In the genomic region with DNA sequence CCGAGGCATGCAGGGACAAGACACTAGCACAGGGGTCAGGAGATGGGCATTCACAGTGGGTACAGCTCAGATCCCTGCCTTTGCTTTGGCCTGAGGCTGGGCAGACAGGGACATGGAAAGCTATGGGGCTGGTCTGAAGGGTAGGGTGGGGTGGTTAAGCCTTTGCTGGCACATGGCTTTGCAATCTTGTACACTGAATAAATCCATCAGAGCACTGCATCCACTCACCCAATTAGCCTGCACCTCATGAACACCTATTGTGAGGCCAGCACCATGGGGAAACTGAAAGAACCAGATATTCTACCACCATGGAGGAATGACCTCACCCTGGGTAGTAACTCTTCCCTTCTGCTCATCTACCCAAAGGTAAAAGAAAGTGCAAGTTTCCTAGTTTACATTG, we compare ENCODE assay signal across 31 cellular contexts.
DNase-seq lines count a peak whose midpoint lies in the region; ATAC-seq and TF ChIP-seq lines count a peak whose summit lies in the region.
"Had no signal": no experiment of that assay in that cellular context is flagged by ENCODE, and none has a peak within 500 bp of the region (broad histone marks: within the 10 kb centered on the region; RNA-seq: fewer than 3 reads in every experiment).

No MANE protein-coding gene starts in this region.

- TF ChIP-seq CTCF in heart right ventricle (IDR thresholded peaks at IDR 0.05), result no peak
- no peak for TF ChIP-seq CTCF in epithelial cell of esophagus (IDR thresholded peaks at IDR 0.05; ENCODE audit: insufficient read depth, low read depth, low read length, missing control alignments)
- no peak for TF ChIP-seq CTCF in nephron (IDR thresholded peaks at IDR 0.05; ENCODE audit: unreplicated experiment in 3 of 3)
- TF ChIP-seq CTCF in testis (IDR thresholded peaks at IDR 0.05), result no peak
- no peak for TF ChIP-seq CTCF in WTC11 (IDR thresholded peaks at IDR 0.05)

- H3K4me3 Mint-ChIP-seq in nephron, result no peak overlapping the region
- no peak overlapping the region for H3K4me3 Mint-ChIP-seq in WTC11
- H3K4me3 Mint-ChIP-seq: activated naive CD8-positive, alpha-beta T cell treated with anti-CD3 and anti-CD28 coated beads for 36 hours; CD4-positive, alpha-beta memory T cell; effector memory CD8-positive, alpha-beta T cell; HFFc6; IgD-negative memory B cell; mesothelial cell of epicardium had no signal

- no peaks in the 10 kb centered on the region for H3K36me3 Mint-ChIP-seq in nephron (ENCODE audit: low read depth)
- H3K36me3 Mint-ChIP-seq in WTC11, result no peaks in the 10 kb centered on the region
- H3K36me3 Mint-ChIP-seq: activated naive CD8-positive, alpha-beta T cell treated with anti-CD3 and anti-CD28 coated beads for 36 hours; CD4-positive, alpha-beta memory T cell; mesothelial cell of epicardium had no signal

- H3K27me3 ChIP-seq in heart right ventricle (peaks cover 0 to 9% (median 0%) of the 10 kb centered on the region in 7 donors), testis (no peaks in the 10 kb centered on the region)
- H3K27me3 ChIP-seq: ascending aorta, sigmoid colon had no signal

- no peaks in the 10 kb centered on the region for H3K36me3 ChIP-seq in heart right ventricle
- H3K36me3 ChIP-seq in testis (ENCODE audit: low read depth, missing control alignments), result no peaks in the 10 kb centered on the region
- H3K36me3 ChIP-seq: ascending aorta, neutrophil, sigmoid colon had no signal

- TF ChIP-seq POLR2A in testis (IDR thresholded peaks at IDR 0.05), result no peak

- H3K4me1 Mint-ChIP-seq in nephron (peaks cover 31% of the 10 kb centered on the region), WTC11 (peaks cover 8% of the 10 kb centered on the region)

- 74% methylated on average over 1 of the region's 1 CpG for WGBS in heart right ventricle, 2 donors
- 92 to 93% methylated on average over 1 of the region's 1 CpG for WGBS in testis, 2 donors

- no peak for DNase-seq in heart right ventricle
- DNase-seq in Right ventricle myocardium superior, result no peak
- peak; percentile 83 for DNase-seq in epithelial cell of esophagus (ENCODE audit: low read depth)
- DNase-seq in testis, result no peak
- DNase-seq in NCI-H446 (lab: John Stamatoyannopoulos, UW), result no peak
- DNase-seq in WTC11 (ENCODE audit: low spot score), result no peak
- no peak for DNase-seq in stimulated activated CD4-positive, alpha-beta T cell treated with anti-CD3 and anti-CD28 coated beads, Interleukin-1b, Interleukin-23, amount 100 ng/mL, for 48 hours
- DNase-seq: activated CD4-positive, alpha-beta T cell treated with anti-CD3 and anti-CD28 coated beads, Interleukin-2, amount 50 U/mL, for 1 hour; activated CD4-positive, CD25-positive, alpha-beta regulatory T cell; activated effector memory CD4-positive, alpha-beta T cell treated with Interleukin-2 at 50 U/mL for 16 hours; activated naive CD8-positive, alpha-beta T cell treated with anti-CD3 and anti-CD28 coated beads for 36 hours; activated T-cell treated with anti-CD3 and anti-CD28 coated beads, Interleukin-2, amount 50 U/mL, for 1 hour; CD4-positive, alpha-beta memory T cell; central memory CD4-positive, alpha-beta T cell; cortex of kidney; effector memory CD8-positive, alpha-beta T cell; GOT3; HFFc6; NCI-H1048; NCI-H1694; NCI-H2171; NCI-H510A; stimulated activated CD4-positive, alpha-beta T cell treated with anti-CD3 and anti-CD28 coated beads, Interleukin-4, amount 100 ng/mL, for 24 hours had no signal

- ATAC-seq in heart right ventricle (no peak), Right ventricle myocardium superior (ENCODE audit: poor library complexity) (no peak), WTC11 (no peak)
- ATAC-seq: A549; effector memory CD8-positive, alpha-beta T cell had no signal

- POLR2A ChIA-PET in WTC11 (lab: Charles Lee), result no interaction called here

- H3K4me1 ChIP-seq in heart right ventricle (peaks cover 0 to 31% (median 17%) of the 10 kb centered on the region in 9 donors), testis (peaks cover 27% of the 10 kb centered on the region)
- H3K4me1 ChIP-seq: A549 had no signal

- intact Hi-C loops in heart right ventricle (cut with DNase I) (loop anchor here in 1 of 10 donors (10.0 kb wide), 1 partner anchor 826 kb away; no protein-coding TSS in a partner anchor), Right ventricle myocardium superior (cut with DNase I) (no loop called here), testis (cut with DNase I; ENCODE audit: low total_unique reads) (no loop called here)

- peak overlapping the region in 2 of 3 experiments; percentile 16 to 84 for H3K27ac Mint-ChIP-seq in nephron
- no peak overlapping the region for H3K27ac Mint-ChIP-seq in WTC11
- H3K27ac Mint-ChIP-seq: activated naive CD8-positive, alpha-beta T cell treated with anti-CD3 and anti-CD28 coated beads for 36 hours; CD4-positive, alpha-beta memory T cell; effector memory CD8-positive, alpha-beta T cell; HFFc6; IgD-negative memory B cell; mesothelial cell of epicardium; progenitor cell of endocrine pancreas had no signal

- no peaks in the 10 kb centered on the region for H3K9me3 Mint-ChIP-seq in nephron
- no peaks in the 10 kb centered on the region for H3K9me3 Mint-ChIP-seq in WTC11
- H3K9me3 Mint-ChIP-seq: activated naive CD8-positive, alpha-beta T cell treated with anti-CD3 and anti-CD28 coated beads for 36 hours; effector memory CD8-positive, alpha-beta T cell; HFFc6; IgD-negative memory B cell; mesothelial cell of epicardium had no signal

- no peaks in the 10 kb centered on the region for H3K9me3 ChIP-seq in heart right ventricle
- H3K9me3 ChIP-seq in testis, result no peaks in the 10 kb centered on the region
- H3K9me3 ChIP-seq: A549, ascending aorta, neutrophil, sigmoid colon had no signal

- peak overlapping the region in 1 of 10 donors; percentile 12 for H3K4me3 ChIP-seq in heart right ventricle
- no peak overlapping the region for H3K4me3 ChIP-seq in epithelial cell of esophagus (ENCODE audit: low read length)
- no peak overlapping the region for H3K4me3 ChIP-seq in testis
- H3K4me3 ChIP-seq: A549, ascending aorta, sigmoid colon had no signal

- CTCF ChIA-PET in WTC11 (lab: Charles Lee), result interaction anchor here (0.8 to 1.4 kb wide), 5 partner anchors 13 to 197 kb away, joined by 3 read pairs; no protein-coding TSS in a partner anchor

- H3K27me3 Mint-ChIP-seq in nephron (ENCODE audit: low read depth), result peaks cover 39% of the 10 kb centered on the region
- H3K27me3 Mint-ChIP-seq in WTC11 (ENCODE audit: low read depth), result peaks cover 15% of the 10 kb centered on the region

- H3K27ac ChIP-seq in heart right ventricle (peak overlapping the region in 8 of 10 donors; percentile 27 to 85 (median 67)), testis (no peak overlapping the region)
- H3K27ac ChIP-seq: A549, ascending aorta, neutrophil had no signal

TF ChIP-seq in WTC11, 78 proteins besides CTCF, POLR2A, EP300 and RAD21:
- TF ChIP-seq JAZF1 (CRISPR knock-in tag; IDR thresholded peaks at IDR 0.05) (no peak), ZNF416 (CRISPR knock-in tag; IDR thresholded peaks at IDR 0.05) (no peak), TEAD4 (CRISPR knock-in tag; IDR thresholded peaks at IDR 0.05) (no peak), SP1 (CRISPR knock-in tag; conservative IDR thresholded peaks at IDR 0.05) (no peak), FOXP1 (CRISPR knock-in tag; IDR thresholded peaks at IDR 0.05; ENCODE audit: borderline replicate concordance) (no peak)
- TF ChIP-seq, protein P1, sequence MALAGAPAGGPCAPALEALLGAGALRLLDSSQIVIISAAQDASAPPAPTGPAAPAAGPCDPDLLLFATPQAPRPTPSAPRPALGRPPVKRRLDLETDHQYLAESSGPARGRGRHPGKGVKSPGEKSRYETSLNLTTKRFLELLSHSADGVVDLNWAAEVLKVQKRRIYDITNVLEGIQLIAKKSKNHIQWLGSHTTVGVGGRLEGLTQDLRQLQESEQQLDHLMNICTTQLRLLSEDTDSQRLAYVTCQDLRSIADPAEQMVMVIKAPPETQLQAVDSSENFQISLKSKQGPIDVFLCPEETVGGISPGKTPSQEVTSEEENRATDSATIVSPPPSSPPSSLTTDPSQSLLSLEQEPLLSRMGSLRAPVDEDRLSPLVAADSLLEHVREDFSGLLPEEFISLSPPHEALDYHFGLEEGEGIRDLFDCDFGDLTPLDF (CRISPR knock-in tag; IDR thresholded peaks at IDR 0.05), result no peak

Comparison
In these comparisons a context has a peak if more than half of its experiments do, and no peak if none do; other contexts are left out.
1. H3K27ac ChIP-seq: peak in heart right ventricle (8 of 10); none in testis (0 of 2).